8 cellular contexts compared by ENCODE assay signal in the genomic region with DNA sequence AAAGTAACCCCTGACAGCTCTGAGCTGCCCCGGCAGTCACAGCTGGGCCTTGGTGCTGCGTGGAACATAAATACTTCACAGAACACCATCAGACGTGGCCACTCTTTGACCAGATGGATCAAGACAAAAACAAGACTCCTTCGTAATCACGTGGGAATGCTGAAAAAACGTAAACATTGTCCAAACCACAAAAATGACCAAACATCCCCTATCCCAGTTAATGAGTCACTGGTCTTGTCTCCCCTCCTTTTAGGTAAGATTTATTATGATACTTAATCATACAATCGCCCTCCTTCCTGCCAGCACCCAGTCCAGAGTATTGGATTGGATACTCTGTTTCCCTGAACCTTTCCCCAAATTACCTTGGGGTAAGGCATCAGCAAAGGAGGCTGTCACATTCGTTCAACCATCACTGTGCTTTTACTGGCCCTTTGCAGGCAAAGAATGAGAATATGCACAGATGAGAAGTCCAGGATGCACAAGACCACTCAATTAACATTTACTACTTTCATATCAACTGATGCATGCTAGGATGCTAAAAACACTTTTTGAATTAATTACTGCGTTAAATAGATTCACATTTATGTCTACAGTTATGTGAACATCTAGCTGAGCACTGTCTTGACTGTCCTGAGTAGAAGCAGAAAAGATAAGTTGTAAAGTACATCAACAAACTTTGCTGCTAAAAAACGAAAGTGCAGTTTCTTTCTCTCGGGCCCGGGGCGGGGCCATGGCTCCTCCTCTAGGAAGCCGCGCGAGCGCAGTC. TPM values are rescaled to one million over a fixed set of nuclear protein-coding genes. Genes with fewer than 3 reads are reported as not detected.
DNase-seq lines count a peak whose midpoint lies in the region; ATAC-seq lines count a peak whose summit lies in the region.

No MANE protein-coding gene starts in this region.

- POLR2A ChIA-PET in activated CD4-positive, alpha-beta T cell treated with anti-CD3 and anti-CD28 coated beads for 36 hours (lab: Charles Lee): interaction anchor here (0.7 kb wide), 2 partner anchors 17 to 37 kb away, joined by 3 to 4 read pairs; a partner anchor contains a TSS

- no peaks in the 10 kb centered on the region for H3K9me3 Mint-ChIP-seq in activated CD4-positive, alpha-beta T cell treated with anti-CD3 and anti-CD28 coated beads for 36 hours (ENCODE audit: low read depth)

- H3K4me3 Mint-ChIP-seq in activated CD4-positive, alpha-beta T cell treated with anti-CD3 and anti-CD28 coated beads for 36 hours: peak overlapping the region; percentile 81

- H2BK5ac ChIP-seq in mesendoderm (ENCODE audit: low read length): no peak overlapping the region

- peak overlapping the region; percentile 11 for H3K56ac ChIP-seq in mesendoderm (ENCODE audit: low read length)

- no peaks in the 10 kb centered on the region for H3K27me3 ChIP-seq in mesendoderm (ENCODE audit: insufficient read depth, low read length, poor library complexity)

- no CpG with 5 or more reads among the region's 17 CpGs for WGBS in mesendoderm (ENCODE audit: extremely low coverage, insufficient coverage, low lambda C conversion rate)

- H2AK5ac ChIP-seq in mesendoderm (ENCODE audit: low read length): no peak overlapping the region

- H3K4me2 ChIP-seq in mesendoderm (ENCODE audit: low read length): no peak overlapping the region

- no peaks in the 10 kb centered on the region for H3K36me3 Mint-ChIP-seq in activated CD4-positive, alpha-beta T cell treated with anti-CD3 and anti-CD28 coated beads for 36 hours (ENCODE audit: low read depth)

- H3K9ac ChIP-seq in mesendoderm (ENCODE audit: low read length): peak overlapping the region; percentile 55

- ATAC-seq in activated CD4-positive, alpha-beta T cell treated with anti-CD3 and anti-CD28 coated beads for 36 hours: no peak

- H3K18ac ChIP-seq in mesendoderm (ENCODE audit: low read length): no peak overlapping the region

- H3K4me3 ChIP-seq in mesendoderm (ENCODE audit: low read length): no peak overlapping the region

- H3K27ac Mint-ChIP-seq in activated CD4-positive, alpha-beta T cell treated with anti-CD3 and anti-CD28 coated beads for 36 hours: peak overlapping the region; percentile 88

- H2BK120ac ChIP-seq in mesendoderm (ENCODE audit: low read depth, low read length): no peak overlapping the region

- no peak overlapping the region for H2BK15ac ChIP-seq in mesendoderm (replicated peaks; ENCODE audit: low read depth)

- CTCF ChIA-PET in activated CD4-positive, alpha-beta T cell treated with anti-CD3 and anti-CD28 coated beads for 36 hours (lab: Charles Lee): interaction anchor here (0.6 to 1.6 kb wide), 4 partner anchors 91 to 111 kb away, joined by 3 to 4 read pairs (median 4); no protein-coding TSS in a partner anchor

- no peaks in the 10 kb centered on the region for H3K36me3 ChIP-seq in KOPT-K1 (ENCODE audit: insufficient read depth, low read length)
- no peaks in the 10 kb centered on the region for H3K36me3 ChIP-seq in mesendoderm (ENCODE audit: control insufficient read depth, insufficient read depth, low read length)

- DNase-seq in activated CD4-positive, alpha-beta T cell treated with anti-CD3 and anti-CD28 coated beads for 36 hours: no peak
- no peak for DNase-seq in activated CD4-positive, alpha-beta T cell treated with anti-CD3 and anti-CD28 coated beads for 1 hour
- DNase-seq in brain pericyte (ENCODE audit: low read depth, low spot score) (peak; percentile 29), mesendoderm (no peak), globus pallidus (ENCODE audit: low spot score) (no peak), G401 (ENCODE audit: low spot score) (no peak)
- DNase-seq in central memory CD4-positive, alpha-beta T cell: no peak

- in situ Hi-C loops in G401 (cut with HindIII; ENCODE audit: low sequenced_read_pairs): no loop called here

- intact Hi-C loops in activated CD4-positive, alpha-beta T cell treated with anti-CD3 and anti-CD28 coated beads for 36 hours (cut with DNase I, micrococcal nuclease): loop anchor here (1.0 to 10.0 kb wide), 11 partner anchors 17 to 1682 kb away; a partner anchor contains a TSS

- no peaks in the 10 kb centered on the region for H3K9me3 ChIP-seq in KOPT-K1 (ENCODE audit: insufficient read depth, low read length, poor library complexity, severe bottlenecking)

- H3K23ac ChIP-seq in mesendoderm (ENCODE audit: low read length): no peak overlapping the region

- H3K27me3 Mint-ChIP-seq in activated CD4-positive, alpha-beta T cell treated with anti-CD3 and anti-CD28 coated beads for 36 hours: no peaks in the 10 kb centered on the region

- H3K79me1 ChIP-seq in mesendoderm (ENCODE audit: low read length): no peaks in the 10 kb centered on the region

- peak overlapping the region; percentile 89 for H4K8ac ChIP-seq in mesendoderm (ENCODE audit: low read depth, low read length)

- peaks cover 19% of the 10 kb centered on the region for H3K4me1 Mint-ChIP-seq in activated CD4-positive, alpha-beta T cell treated with anti-CD3 and anti-CD28 coated beads for 36 hours

- H3K27ac ChIP-seq in KOPT-K1 (ENCODE audit: low read depth, low read length, poor library complexity, severe bottlenecking) (peak overlapping the region; percentile 81), mesendoderm (ENCODE audit: low read depth, low read length) (no peak overlapping the region)

- no peaks in the 10 kb centered on the region for H3K4me1 ChIP-seq in mesendoderm (ENCODE audit: control insufficient read depth, low read depth, low read length)

- no peaks in the 10 kb centered on the region for H3K79me2 ChIP-seq in mesendoderm (ENCODE audit: control insufficient read depth, insufficient read depth, low read length)

- H4K5ac ChIP-seq in mesendoderm (ENCODE audit: low read length): peak overlapping the region; percentile 9

- H3K4ac ChIP-seq in mesendoderm (ENCODE audit: low read depth, low read length): no peak overlapping the region

RNA-seq across cellular contexts. Expression of a gene that starts 0.5 kb away (rescaled TPM):
- 1 to 10 TPM; 1.9 to 2.3 TPM for total RNA-seq in activated CD4-positive, alpha-beta T cell treated with anti-CD3 and anti-CD28 coated beads for 36 hours
- 1.1 TPM for polyA plus RNA-seq in mesendoderm (2013, experiment 1 of 2)
- 1.1 TPM for polyA plus RNA-seq in mesendoderm (2013, experiment 2 of 2)
- 0.81 and 2.3 TPM in 2 replicates for total RNA-seq in G401 (2014; rRNA removed; shearing (Covaris generic))

RNA-seq across cellular contexts. Expression of a gene that starts 36.5 kb away (rescaled TPM):
- 10 to 100 TPM; 24.9 to 31.4 TPM for total RNA-seq in activated CD4-positive, alpha-beta T cell treated with anti-CD3 and anti-CD28 coated beads for 36 hours
- polyA plus RNA-seq in mesendoderm (2013, experiment 1 of 2): 23.3 TPM
- polyA plus RNA-seq in mesendoderm (2013, experiment 2 of 2): 22.9 TPM
- total RNA-seq in G401 (2014; rRNA removed; shearing (Covaris generic)): 62.5 and 92.6 TPM in 2 replicates
